Comparison of ENCODE assay signal across 15 cellular contexts in genomic region chr13:79445968-79446645, GRCh38. TPM values are rescaled to one million over a fixed set of nuclear protein-coding genes. Genes with fewer than 3 reads are reported as not detected.
A peak's percentile ranks its signal among the peaks of the same experiment; 100 is the strongest.
DNase-seq lines count a peak whose midpoint lies in the region; ATAC-seq and TF ChIP-seq lines count a peak whose summit lies in the region.
"Had no signal": no experiment of that assay in that cellular context is flagged by ENCODE, and none has a peak within 500 bp of the region (broad histone marks: within the 10 kb centered on the region; RNA-seq: fewer than 3 reads in every experiment).

No MANE protein-coding gene starts in this region.

- H3K27ac Mint-ChIP-seq in activated naive CD8-positive, alpha-beta T cell treated with anti-CD3 and anti-CD28 coated beads, Interleukin-2, amount 50 U/mL, for 24 hours, result no peak overlapping the region
- H3K27ac Mint-ChIP-seq: CD14-positive monocyte had no signal

- peaks cover 56% of the 10 kb centered on the region for H3K4me1 Mint-ChIP-seq in activated naive CD8-positive, alpha-beta T cell treated with anti-CD3 and anti-CD28 coated beads, Interleukin-2, amount 50 U/mL, for 24 hours

- H3K36me3 Mint-ChIP-seq in activated naive CD8-positive, alpha-beta T cell treated with anti-CD3 and anti-CD28 coated beads, Interleukin-2, amount 50 U/mL, for 24 hours (ENCODE audit: low read depth), result peaks cover 2% of the 10 kb centered on the region
- H3K36me3 Mint-ChIP-seq: CD14-positive monocyte had no signal

- H3K4me3 Mint-ChIP-seq in activated naive CD8-positive, alpha-beta T cell treated with anti-CD3 and anti-CD28 coated beads, Interleukin-2, amount 50 U/mL, for 24 hours, result no peak overlapping the region
- H3K4me3 Mint-ChIP-seq: CD14-positive monocyte had no signal

- H3K27me3 Mint-ChIP-seq in activated naive CD8-positive, alpha-beta T cell treated with anti-CD3 and anti-CD28 coated beads, Interleukin-2, amount 50 U/mL, for 24 hours, result no peaks in the 10 kb centered on the region

- H3K9me3 Mint-ChIP-seq in activated naive CD8-positive, alpha-beta T cell treated with anti-CD3 and anti-CD28 coated beads, Interleukin-2, amount 50 U/mL, for 24 hours, result no peaks in the 10 kb centered on the region

- ATAC-seq in activated naive CD8-positive, alpha-beta T cell treated with anti-CD3 and anti-CD28 coated beads, Interleukin-2, amount 50 U/mL, for 24 hours, result peak; percentile 57
- ATAC-seq in HG03045 (IDR thresholded peaks at IDR 0.05; ENCODE audit: unreplicated experiment) (no peak), SK-N-SH treated with all-trans-retinoic acid at 6 μM for 48 hours (no peak)
- ATAC-seq: upper lobe of right lung had no signal

- peak; percentile 64 for DNase-seq in activated CD8-positive, alpha-beta memory T cell treated with anti-CD3 and anti-CD28 coated beads, Interleukin-2, amount 50 U/mL, for 48 hours
- no peak for DNase-seq in activated CD8-positive, alpha-beta memory T cell treated with anti-CD3 and anti-CD28 coated beads, Interleukin-2, amount 50 U/mL, for 4 hours
- DNase-seq in NCI-H69 (lab: John Stamatoyannopoulos, UW) (peak; percentile 10), SK-N-DZ (ENCODE audit: low spot score) (no peak)
- DNase-seq in activated naive CD8-positive, alpha-beta T cell treated with anti-CD3 and anti-CD28 coated beads, Interleukin-2, amount 50 U/mL, for 24 hours, result no peak
- DNase-seq in stimulated activated CD4-positive, alpha-beta T cell treated with anti-CD3 and anti-CD28 coated beads, Interleukin-4, amount 100 ng/mL, for 4 hours, result peak; percentile 4 to 8
- DNase-seq: DMS53, MG63, NCI-H1694, stomach, T1000, upper lobe of right lung had no signal

TF ChIP-seq in SK-N-SH treated with all-trans-retinoic acid at 6 μM for 48 hours, 23 proteins besides CTCF, POLR2A, EP300 and RAD21:
- TF ChIP-seq ESRRG (CRISPR knock-in tag; IDR thresholded peaks at IDR 0.05), result no peak
- no peak for TF ChIP-seq TSHZ2 (CRISPR knock-in tag; IDR thresholded peaks at IDR 0.05)
- no peak for TF ChIP-seq BACH2 (CRISPR knock-in tag; IDR thresholded peaks at IDR 0.05; ENCODE audit: borderline replicate concordance)
- TF ChIP-seq RARB (CRISPR knock-in tag; IDR thresholded peaks at IDR 0.05), result no peak
- no peak for TF ChIP-seq CSRNP3 (CRISPR knock-in tag; IDR thresholded peaks at IDR 0.05)
- TF ChIP-seq ZFP30 (CRISPR knock-in tag; IDR thresholded peaks at IDR 0.05), result no peak
- no peak for TF ChIP-seq ISL1 (CRISPR knock-in tag; IDR thresholded peaks at IDR 0.05)
- TF ChIP-seq CREB5 (CRISPR knock-in tag; IDR thresholded peaks at IDR 0.05; ENCODE audit: low read depth), result no peak
- no peak for TF ChIP-seq OSR1 (CRISPR knock-in tag; IDR thresholded peaks at IDR 0.05)
- TF ChIP-seq SNAI2 (CRISPR knock-in tag; IDR thresholded peaks at IDR 0.05), result no peak
- no peak for TF ChIP-seq GLIS3 (CRISPR knock-in tag; IDR thresholded peaks at IDR 0.05)
- no peak for TF ChIP-seq ZC3H10 (CRISPR knock-in tag; IDR thresholded peaks at IDR 0.05)
- no peak for TF ChIP-seq ARNTL (CRISPR knock-in tag; IDR thresholded peaks at IDR 0.05; ENCODE audit: borderline replicate concordance, low read depth)

RNA-seq across cellular contexts. Expression of gene NDFIP2, which starts 34.8 kb away (rescaled TPM):
- polyA plus RNA-seq in SK-N-DZ (2014; cell fraction: cytosol; rRNA removed), result 30.7 and 32.2 TPM in 2 replicates
- 18.0 and 19.8 TPM in 2 replicates for polyA plus RNA-seq in SK-N-DZ (2014; cell fraction: nucleus; rRNA removed)
- polyA plus RNA-seq: CD14-positive monocyte had no signal

RNA-seq across cellular contexts. Expression of gene RBM26, which starts 40.1 kb away (rescaled TPM):
- polyA plus RNA-seq in SK-N-DZ (2014; cell fraction: cytosol; rRNA removed), result 40.1 and 52.0 TPM in 2 replicates
- 96.3 and 128 TPM in 2 replicates for polyA plus RNA-seq in SK-N-DZ (2014; cell fraction: nucleus; rRNA removed)

Comparison
In these comparisons a context has a peak if more than half of its experiments do, and no peak if none do; other contexts are left out.
1. DNase-seq: peak in activated CD8-positive, alpha-beta memory T cell treated with anti-CD3 and anti-CD28 coated beads, Interleukin-2, amount 50 U/mL, for 48 hours (single experiment), NCI-H69 (single experiment) and stimulated activated CD4-positive, alpha-beta T cell treated with anti-CD3 and anti-CD28 coated beads, Interleukin-4, amount 100 ng/mL, for 4 hours (2 of 2); none in activated CD8-positive, alpha-beta memory T cell treated with anti-CD3 and anti-CD28 coated beads, Interleukin-2, amount 50 U/mL, for 4 hours (single experiment), activated naive CD8-positive, alpha-beta T cell treated with anti-CD3 and anti-CD28 coated beads, Interleukin-2, amount 50 U/mL, for 24 hours (single experiment) and SK-N-DZ (single experiment).